18 cellular contexts compared by ENCODE assay signal in genomic region chr6:158573542-158573931, GRCh38. TPM values are rescaled to one million over a fixed set of nuclear protein-coding genes. Genes with fewer than 3 reads are reported as not detected.
A peak's percentile ranks its signal among the peaks of the same experiment; 100 is the strongest.
DNase-seq lines count a peak whose midpoint lies in the region; ATAC-seq and TF ChIP-seq lines count a peak whose summit lies in the region.
"Had no signal": no experiment of that assay in that cellular context is flagged by ENCODE, and none has a peak within 500 bp of the region (broad histone marks: within the 10 kb centered on the region; RNA-seq: fewer than 3 reads in every experiment).

No MANE protein-coding gene starts in this region.

- CTCF ChIA-PET in activated CD8-positive, alpha-beta T cell treated with anti-CD3 and anti-CD28 coated beads for 36 hours (lab: Charles Lee): no interaction called here

- intact Hi-C loops in testis (cut with DNase I; ENCODE audit: low total_unique reads): no loop called here
- intact Hi-C loops in activated CD8-positive, alpha-beta T cell treated with anti-CD3 and anti-CD28 coated beads for 36 hours (cut with micrococcal nuclease): no loop called here

- H3K4me1 ChIP-seq in testis: peaks cover 20% of the 10 kb centered on the region
- H3K4me1 ChIP-seq: HAP-1 had no signal

- no peak overlapping the region for H3K4me3 ChIP-seq in testis
- H3K4me3 ChIP-seq: BLaER1, HAP-1 had no signal

- H3K27me3 Mint-ChIP-seq in activated T-helper 17 cell treated with anti-CD3 and anti-CD28 coated beads, Interleukin-2, amount 50 U/mL, for 72 hours: no peaks in the 10 kb centered on the region
- no peaks in the 10 kb centered on the region for H3K27me3 Mint-ChIP-seq in activated CD8-positive, alpha-beta T cell treated with anti-CD3 and anti-CD28 coated beads for 36 hours

- H3K4me3 Mint-ChIP-seq in activated T-helper 17 cell treated with anti-CD3 and anti-CD28 coated beads, Interleukin-2, amount 50 U/mL, for 72 hours: no peak overlapping the region
- no peak overlapping the region for H3K4me3 Mint-ChIP-seq in activated CD8-positive, alpha-beta T cell treated with anti-CD3 and anti-CD28 coated beads for 36 hours

- peaks cover 78% of the 10 kb centered on the region for H3K36me3 Mint-ChIP-seq in activated T-helper 17 cell treated with anti-CD3 and anti-CD28 coated beads, Interleukin-2, amount 50 U/mL, for 72 hours (ENCODE audit: low read depth)
- peaks cover 33% of the 10 kb centered on the region for H3K36me3 Mint-ChIP-seq in activated CD8-positive, alpha-beta T cell treated with anti-CD3 and anti-CD28 coated beads for 36 hours (ENCODE audit: low read depth)

- H3K27ac ChIP-seq in testis: no peak overlapping the region
- H3K27ac ChIP-seq: BLaER1 had no signal

- TF ChIP-seq POLR2A in testis (IDR thresholded peaks at IDR 0.05): no peak

- no peaks in the 10 kb centered on the region for H3K27me3 ChIP-seq in testis
- H3K27me3 ChIP-seq: BLaER1 had no signal

- POLR2A ChIA-PET in activated CD8-positive, alpha-beta T cell treated with anti-CD3 and anti-CD28 coated beads for 36 hours (lab: Charles Lee): no interaction called here

- WGBS in testis, 2 donors: 68% methylated on average over 6 to 10 of the region's 10 CpGs

- H3K9me3 Mint-ChIP-seq in activated T-helper 17 cell treated with anti-CD3 and anti-CD28 coated beads, Interleukin-2, amount 50 U/mL, for 72 hours: no peaks in the 10 kb centered on the region
- no peaks in the 10 kb centered on the region for H3K9me3 Mint-ChIP-seq in activated CD8-positive, alpha-beta T cell treated with anti-CD3 and anti-CD28 coated beads for 36 hours

- no peaks in the 10 kb centered on the region for H3K36me3 ChIP-seq in testis (ENCODE audit: low read depth, missing control alignments)

- peak; percentile 42 for DNase-seq in activated CD8-positive, alpha-beta memory T cell treated with anti-CD3 and anti-CD28 coated beads, Interleukin-2, amount 50 U/mL, for 48 hours
- DNase-seq in activated CD8-positive, alpha-beta memory T cell treated with anti-CD3 and anti-CD28 coated beads for 24 hours: no peak
- DNase-seq in mesenteric fat pad (ENCODE audit: low spot score) (peak; percentile 69), testis (peak; percentile 63), T1000 (lab: John Stamatoyannopoulos, UW) (no peak)
- no peak for DNase-seq in activated CD8-positive, alpha-beta T cell treated with anti-CD3 and anti-CD28 coated beads for 36 hours
- DNase-seq: 8988T, COR-L47, DMS79, IMR-90, MV-4-11, NCI-H1417 treated with DMSO at 0.1 percent for 48 hours, NCI-H2029 treated with DMSO at 0.1 percent for 48 hours, NCI-H510A treated with DMSO at 0.1 percent for 48 hours had no signal

- peaks cover 35% of the 10 kb centered on the region for H3K4me1 Mint-ChIP-seq in activated T-helper 17 cell treated with anti-CD3 and anti-CD28 coated beads, Interleukin-2, amount 50 U/mL, for 72 hours
- peaks cover 43% of the 10 kb centered on the region for H3K4me1 Mint-ChIP-seq in activated CD8-positive, alpha-beta T cell treated with anti-CD3 and anti-CD28 coated beads for 36 hours (ENCODE audit: low read depth)

- TF ChIP-seq CTCF in testis (IDR thresholded peaks at IDR 0.05): no peak
- no peak for TF ChIP-seq CTCF in activated CD8-positive, alpha-beta T cell treated with anti-CD3 and anti-CD28 coated beads for 36 hours (IDR thresholded peaks at IDR 0.05)

- no peak for ATAC-seq in activated T-helper 17 cell treated with anti-CD3 and anti-CD28 coated beads, Interleukin-2, amount 50 U/mL, for 72 hours (replicated peaks)
- no peak for ATAC-seq in HG03196 (IDR thresholded peaks at IDR 0.05; ENCODE audit: unreplicated experiment)
- no peak for ATAC-seq in activated CD8-positive, alpha-beta T cell treated with anti-CD3 and anti-CD28 coated beads for 36 hours

- H3K9me3 ChIP-seq in testis: no peaks in the 10 kb centered on the region
- H3K9me3 ChIP-seq: BLaER1, HAP-1 had no signal

- H3K27ac Mint-ChIP-seq in activated T-helper 17 cell treated with anti-CD3 and anti-CD28 coated beads, Interleukin-2, amount 50 U/mL, for 72 hours: peak overlapping the region; percentile 47
- H3K27ac Mint-ChIP-seq in activated CD8-positive, alpha-beta T cell treated with anti-CD3 and anti-CD28 coated beads for 36 hours: no peak overlapping the region

RNA-seq across cellular contexts. Expression of gene TMEM181, which starts 13.6 kb away (rescaled TPM):
- 10 to 100 TPM; 11.8 to 16.4 TPM for total RNA-seq in activated T-helper 17 cell treated with anti-CD3 and anti-CD28 coated beads, Interleukin-2, amount 50 U/mL, for 72 hours
- 27.3 TPM for total RNA-seq in mesenteric fat pad
- total RNA-seq in testis: 10 to 100 TPM; 74.6 to 81.0 TPM
- polyA plus RNA-seq in testis (ENCODE audit: insufficient read depth, low read depth, low replicate concordance): 41.4 TPM
- 10 to 100 TPM; 10.0 to 10.1 TPM for total RNA-seq in activated CD8-positive, alpha-beta T cell treated with anti-CD3 and anti-CD28 coated beads for 36 hours

Comparison
In these comparisons a context has a peak if more than half of its experiments do, and no peak if none do; other contexts are left out.
1. DNase-seq: peak in activated CD8-positive, alpha-beta memory T cell treated with anti-CD3 and anti-CD28 coated beads, Interleukin-2, amount 50 U/mL, for 48 hours (single experiment), mesenteric fat pad (single experiment) and testis (single experiment); none in activated CD8-positive, alpha-beta memory T cell treated with anti-CD3 and anti-CD28 coated beads for 24 hours (single experiment), activated CD8-positive, alpha-beta T cell treated with anti-CD3 and anti-CD28 coated beads for 36 hours (single experiment) and T1000 (single experiment).